ENCODE assay signal across 8 cellular contexts in genomic region chrX:19673334-19674040, GRCh38.
DNase-seq lines count a peak whose midpoint lies in the region; ATAC-seq, FAIRE-seq and TF ChIP-seq lines count a peak whose summit lies in the region.

No MANE protein-coding gene starts in this region.

- peaks cover 3% of the 10 kb centered on the region for H3K4me1 Mint-ChIP-seq in glutamatergic neuron (ENCODE audit: low read depth, unreplicated experiment)

- peaks cover 23% of the 10 kb centered on the region for H3K79me2 ChIP-seq in ACC112 (ENCODE audit: control insufficient read depth, insufficient read depth, low read length, unreplicated experiment)
- peaks cover 14% of the 10 kb centered on the region for H3K79me2 ChIP-seq in HCT116 (ENCODE audit: insufficient read depth, low read length)

- POLR2A ChIA-PET in HCT116 (lab: Charles Lee) = no interaction called here

- H3K27ac ChIP-seq in ACC112 (ENCODE audit: low read depth, low read length) (peak overlapping the region; percentile 89), HCT116 (ENCODE audit: low read depth, low read length) (peak overlapping the region; percentile 93), kidney (ENCODE audit: low read depth in 2 of 2, low read length in 2 of 2) (no peak overlapping the region)

- CTCF ChIA-PET in HCT116 (lab: Charles Lee) = no interaction called here

- H3K9me2 ChIP-seq in HCT116 (ENCODE audit: insufficient read depth) = no peaks in the 10 kb centered on the region

- H3K36me3 ChIP-seq in ACC112 (ENCODE audit: insufficient read depth, low read length) = no peaks in the 10 kb centered on the region
- no peaks in the 10 kb centered on the region for H3K36me3 ChIP-seq in HCT116 (ENCODE audit: control insufficient read depth in 1 of 2, insufficient read depth in 2 of 2, low read length in 2 of 2)
- H3K36me3 ChIP-seq in adipocyte (ENCODE audit: control insufficient read depth, insufficient read depth, low read length, severe bottlenecking) = no peaks in the 10 kb centered on the region
- no peaks in the 10 kb centered on the region for H3K36me3 ChIP-seq in kidney (ENCODE audit: control insufficient read depth in 1 of 2, insufficient read depth in 2 of 2, low read length in 2 of 2)

- no peak for FAIRE-seq in kidney (lab: Jason Lieb, UNC)

- H3K9me3 ChIP-seq in HCT116 (ENCODE audit: control insufficient read depth in 1 of 2, insufficient read depth in 1 of 2, low read depth in 1 of 2, low read length in 2 of 2) (no peaks in the 10 kb centered on the region), adipocyte (ENCODE audit: control insufficient read depth, low read length) (no peaks in the 10 kb centered on the region), kidney (ENCODE audit: control insufficient read depth in 1 of 2, low read length in 2 of 2) (no peaks in the 10 kb centered on the region)

- H3K27ac Mint-ChIP-seq in glutamatergic neuron (ENCODE audit: unreplicated experiment) = no peak overlapping the region

- H2AFZ ChIP-seq in ACC112 (ENCODE audit: low read length, unreplicated experiment) (no peak overlapping the region), HCT116 (ENCODE audit: low read depth, low read length, poor library complexity, severe bottlenecking) (no peak overlapping the region)

- peak; percentile 82 for DNase-seq in HCT116 (ENCODE audit: low read depth, low spot score)
- peak; percentile 80 for DNase-seq in adipocyte (ENCODE audit: low read depth)
- peak; percentile 77 for DNase-seq in kidney
- no peak for DNase-seq in SKM-1 (lab: John Stamatoyannopoulos, UW; ENCODE audit: unreplicated experiment)
- no peak for DNase-seq in GM13976 (ENCODE audit: low spot score)
- DNase-seq in stimulated activated CD4-positive, alpha-beta T cell treated with anti-CD3 and anti-CD28 coated beads, Interleukin-12 subunit alpha, Interleukin-12 subunit beta, amount 100 ng/mL, for 4 hours = no peak
- DNase-seq in glutamatergic neuron = no peak

- no peak overlapping the region for H3K4me3 ChIP-seq in ACC112 (ENCODE audit: low read depth, low read length)
- peak overlapping the region in 1 of 2 experiments; percentile 16; a peak in 1 of 4 replicates for H3K4me3 ChIP-seq in HCT116 (replicated peaks in 1 of 2; ENCODE audit: low read depth in 1 of 2, low read length in 2 of 2)
- peak overlapping the region; percentile 15 for H3K4me3 ChIP-seq in adipocyte (ENCODE audit: low read length)
- H3K4me3 ChIP-seq in kidney (ENCODE audit: low read length in 2 of 2) = no peak overlapping the region

- no peaks in the 10 kb centered on the region for H3K36me3 Mint-ChIP-seq in glutamatergic neuron (ENCODE audit: unreplicated experiment)

- H3K27me3 ChIP-seq in ACC112 (ENCODE audit: insufficient read depth, low read length) = no peaks in the 10 kb centered on the region
- no peaks in the 10 kb centered on the region for H3K27me3 ChIP-seq in HCT116 (ENCODE audit: insufficient read depth, low read length)
- no peaks in the 10 kb centered on the region for H3K27me3 ChIP-seq in adipocyte (replicated peaks; ENCODE audit: control insufficient read depth, insufficient read depth, low read length)

- in situ Hi-C loops in GM13976 (cut with MboI; ENCODE audit: low sequenced_read_pairs, unreplicated experiment) = no loop called here

- peaks cover 39% of the 10 kb centered on the region for H3K4me1 ChIP-seq in ACC112 (ENCODE audit: control insufficient read depth, insufficient read depth, low read length, unreplicated experiment)
- H3K4me1 ChIP-seq in HCT116 (ENCODE audit: control insufficient read depth in 1 of 2, insufficient read depth in 2 of 2, low read length in 2 of 2) = peaks cover 39 to 66% of the 10 kb centered on the region in 2 experiments
- H3K4me1 ChIP-seq in adipocyte (ENCODE audit: control insufficient read depth, insufficient read depth, low read length) = peaks cover 28% of the 10 kb centered on the region
- H3K4me1 ChIP-seq in kidney (ENCODE audit: control insufficient read depth in 1 of 2, insufficient read depth in 1 of 2, low read depth in 1 of 2, low read length in 2 of 2) = peaks cover 0 to 3% of the 10 kb centered on the region in 2 donors

- RAD21 ChIA-PET in HCT116 (lab: Charles Lee; ENCODE audit: low non-redundant PET in 1 of 2, low total read pairs in 2 of 2, uncharacterized antibody in 2 of 2, unreplicated experiment in 2 of 2) = no interaction called here

- ATAC-seq in HCT116 = peak; percentile 49

- TF ChIP-seq CTCF in HCT116 (IDR thresholded peaks at IDR 0.05 in 2 of 3, conservative IDR thresholded peaks at IDR 0.05 in 1 of 3; ENCODE audit: borderline replicate concordance in 1 of 3, insufficient read depth in 1 of 3, low read depth in 2 of 3, low read length in 2 of 3) (no peak), kidney (IDR thresholded peaks at IDR 0.05; ENCODE audit: borderline replicate concordance, extremely low read depth, insufficient read depth) (no peak), GM13976 (IDR thresholded peaks at IDR 0.05; ENCODE audit: borderline replicate concordance, control extremely low read depth, extremely low read depth, insufficient read depth, missing control alignments) (no peak), glutamatergic neuron (IDR thresholded peaks at IDR 0.05; ENCODE audit: partially characterized antibody, unreplicated experiment) (no peak)

- no peak for TF ChIP-seq RAD21 in HCT116 (IDR thresholded peaks at IDR 0.05; ENCODE audit: low read depth)

- no TSS peak for BruUV-seq in HCT116 (replicated peaks; lab: Mats Ljungman, UMichigan)

- no peak overlapping the region for H3K9ac ChIP-seq in HCT116 (ENCODE audit: low read length)
- no peak overlapping the region for H3K9ac ChIP-seq in adipocyte (ENCODE audit: low read length)
- H3K9ac ChIP-seq in kidney (ENCODE audit: low read length in 2 of 2) = no peak overlapping the region

- H3K4me3 Mint-ChIP-seq in glutamatergic neuron (ENCODE audit: unreplicated experiment) = no peak overlapping the region

- intact Hi-C loops in HCT116 (cut with micrococcal nuclease) (loop anchor here (5.0 kb wide), 1 partner anchor 214 kb away; the partner anchor contains the start of gene SH3KBP1), kidney (cut with DNase I) (no loop called here)

- H3K9me3 Mint-ChIP-seq in glutamatergic neuron (ENCODE audit: unreplicated experiment) = peaks cover 1% of the 10 kb centered on the region

- H3K27me3 Mint-ChIP-seq in glutamatergic neuron (ENCODE audit: unreplicated experiment) = no peaks in the 10 kb centered on the region

- H3K4me2 ChIP-seq in HCT116 (ENCODE audit: low read length) = peak overlapping the region; percentile 84

- TF ChIP-seq POLR2A in HCT116 (IDR thresholded peaks at IDR 0.05; ENCODE audit: borderline replicate concordance, extremely low read depth, insufficient read depth, insufficient read length) = no peak

- no peaks in the 10 kb centered on the region for H4K20me1 ChIP-seq in HCT116 (ENCODE audit: insufficient read depth)

TF ChIP-seq in HCT116, 20 proteins besides CTCF, POLR2A, EP300 and RAD21:
- peak; percentile 4 for TF ChIP-seq YY1 (IDR thresholded peaks at IDR 0.05; ENCODE audit: extremely low read depth, insufficient replicate concordance, low read depth, low read length)
- no peak for TF ChIP-seq JUND (IDR thresholded peaks at IDR 0.05)
- TF ChIP-seq REST (IDR thresholded peaks at IDR 0.05; ENCODE audit: low read depth) = no peak
- TF ChIP-seq FOSL1 (IDR thresholded peaks at IDR 0.05; ENCODE audit: low read depth) = no peak
- TF ChIP-seq CEBPB (IDR thresholded peaks at IDR 0.05; ENCODE audit: low read depth) = no peak
- TF ChIP-seq EGR1 (IDR thresholded peaks at IDR 0.05; ENCODE audit: low read depth) = no peak
- TF ChIP-seq ZBTB33 (IDR thresholded peaks at IDR 0.05; ENCODE audit: extremely low read depth, insufficient replicate concordance, low read length) = no peak
- TF ChIP-seq POLR2AphosphoS5 (IDR thresholded peaks at IDR 0.05; ENCODE audit: low read depth, low read length) = peak; percentile 46

Comparison
In these comparisons a context has a peak if more than half of its experiments do, and no peak if none do; other contexts are left out.
1. H3K27ac ChIP-seq: peak in ACC112 (single experiment) and HCT116 (single experiment); none in kidney (0 of 2).
2. DNase-seq: peak in HCT116 (single experiment), adipocyte (single experiment) and kidney (single experiment); none in SKM-1 (single experiment), GM13976 (single experiment), stimulated activated CD4-positive, alpha-beta T cell treated with anti-CD3 and anti-CD28 coated beads, Interleukin-12 subunit alpha, Interleukin-12 subunit beta, amount 100 ng/mL, for 4 hours (single experiment) and glutamatergic neuron (single experiment).